Comparison of ENCODE assay signal across 3 cellular contexts in genomic region chr5:33363537-33363936, GRCh38.
TF ChIP-seq lines count a peak whose summit lies in the region.

No MANE protein-coding gene starts in this region.

TF ChIP-seq in SK-N-SH, 30 proteins besides CTCF, POLR2A, EP300 and RAD21 (continues in another document):
- TF ChIP-seq FOSL2 (IDR thresholded peaks at IDR 0.05; ENCODE audit: borderline replicate concordance, low read depth) (no peak), SMC3 (IDR thresholded peaks at IDR 0.05; ENCODE audit: low read depth, low read length) (no peak), CHD2 (IDR thresholded peaks at IDR 0.05; ENCODE audit: low read length, partially characterized antibody) (no peak), RFX5 (IDR thresholded peaks at IDR 0.05; ENCODE audit: low read length) (no peak), RCOR1 (IDR thresholded peaks at IDR 0.05; ENCODE audit: low read length) (no peak), TCF12 (IDR thresholded peaks at IDR 0.05) (no peak), MXI1 (IDR thresholded peaks at IDR 0.05; ENCODE audit: low read depth, low read length) (no peak), ZBTB33 (IDR thresholded peaks at IDR 0.05; ENCODE audit: borderline replicate concordance, low read depth) (no peak), POLR2AphosphoS5 (IDR thresholded peaks at IDR 0.05; ENCODE audit: low read depth, low read length) (no peak), JUND (IDR thresholded peaks at IDR 0.05) (no peak), GABPA (IDR thresholded peaks at IDR 0.05; ENCODE audit: low read depth) (no peak)
- TF ChIP-seq, protein P1, sequence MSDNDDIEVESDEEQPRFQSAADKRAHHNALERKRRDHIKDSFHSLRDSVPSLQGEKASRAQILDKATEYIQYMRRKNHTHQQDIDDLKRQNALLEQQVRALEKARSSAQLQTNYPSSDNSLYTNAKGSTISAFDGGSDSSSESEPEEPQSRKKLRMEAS (IDR thresholded peaks at IDR 0.05; ENCODE audit: low read depth): no peak
- TF ChIP-seq, protein P2, sequence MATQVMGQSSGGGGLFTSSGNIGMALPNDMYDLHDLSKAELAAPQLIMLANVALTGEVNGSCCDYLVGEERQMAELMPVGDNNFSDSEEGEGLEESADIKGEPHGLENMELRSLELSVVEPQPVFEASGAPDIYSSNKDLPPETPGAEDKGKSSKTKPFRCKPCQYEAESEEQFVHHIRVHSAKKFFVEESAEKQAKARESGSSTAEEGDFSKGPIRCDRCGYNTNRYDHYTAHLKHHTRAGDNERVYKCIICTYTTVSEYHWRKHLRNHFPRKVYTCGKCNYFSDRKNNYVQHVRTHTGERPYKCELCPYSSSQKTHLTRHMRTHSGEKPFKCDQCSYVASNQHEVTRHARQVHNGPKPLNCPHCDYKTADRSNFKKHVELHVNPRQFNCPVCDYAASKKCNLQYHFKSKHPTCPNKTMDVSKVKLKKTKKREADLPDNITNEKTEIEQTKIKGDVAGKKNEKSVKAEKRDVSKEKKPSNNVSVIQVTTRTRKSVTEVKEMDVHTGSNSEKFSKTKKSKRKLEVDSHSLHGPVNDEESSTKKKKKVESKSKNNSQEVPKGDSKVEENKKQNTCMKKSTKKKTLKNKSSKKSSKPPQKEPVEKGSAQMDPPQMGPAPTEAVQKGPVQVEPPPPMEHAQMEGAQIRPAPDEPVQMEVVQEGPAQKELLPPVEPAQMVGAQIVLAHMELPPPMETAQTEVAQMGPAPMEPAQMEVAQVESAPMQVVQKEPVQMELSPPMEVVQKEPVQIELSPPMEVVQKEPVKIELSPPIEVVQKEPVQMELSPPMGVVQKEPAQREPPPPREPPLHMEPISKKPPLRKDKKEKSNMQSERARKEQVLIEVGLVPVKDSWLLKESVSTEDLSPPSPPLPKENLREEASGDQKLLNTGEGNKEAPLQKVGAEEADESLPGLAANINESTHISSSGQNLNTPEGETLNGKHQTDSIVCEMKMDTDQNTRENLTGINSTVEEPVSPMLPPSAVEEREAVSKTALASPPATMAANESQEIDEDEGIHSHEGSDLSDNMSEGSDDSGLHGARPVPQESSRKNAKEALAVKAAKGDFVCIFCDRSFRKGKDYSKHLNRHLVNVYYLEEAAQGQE (IDR thresholded peaks at IDR 0.05; ENCODE audit: low read depth, low read length): no peak
- TF ChIP-seq, protein P3, sequence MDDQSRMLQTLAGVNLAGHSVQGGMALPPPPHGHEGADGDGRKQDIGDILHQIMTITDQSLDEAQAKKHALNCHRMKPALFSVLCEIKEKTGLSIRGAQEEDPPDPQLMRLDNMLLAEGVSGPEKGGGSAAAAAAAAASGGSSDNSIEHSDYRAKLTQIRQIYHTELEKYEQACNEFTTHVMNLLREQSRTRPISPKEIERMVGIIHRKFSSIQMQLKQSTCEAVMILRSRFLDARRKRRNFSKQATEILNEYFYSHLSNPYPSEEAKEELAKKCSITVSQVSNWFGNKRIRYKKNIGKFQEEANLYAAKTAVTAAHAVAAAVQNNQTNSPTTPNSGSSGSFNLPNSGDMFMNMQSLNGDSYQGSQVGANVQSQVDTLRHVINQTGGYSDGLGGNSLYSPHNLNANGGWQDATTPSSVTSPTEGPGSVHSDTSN (IDR thresholded peaks at IDR 0.05): no peak

TF ChIP-seq in SK-N-SH treated with all-trans-retinoic acid at 6 μM for 48 hours, 23 proteins besides CTCF, POLR2A, EP300 and RAD21:
- no peak for TF ChIP-seq ZC3H10 (CRISPR knock-in tag; IDR thresholded peaks at IDR 0.05)
- TF ChIP-seq ZNF565 (CRISPR knock-in tag; conservative IDR thresholded peaks at IDR 0.05; ENCODE audit: low read depth): no peak
- no peak for TF ChIP-seq TCF4 (CRISPR knock-in tag; IDR thresholded peaks at IDR 0.05; ENCODE audit: borderline replicate concordance)
- no peak for TF ChIP-seq BACH2 (CRISPR knock-in tag; IDR thresholded peaks at IDR 0.05; ENCODE audit: borderline replicate concordance)
- no peak for TF ChIP-seq ZNF8 (CRISPR knock-in tag; IDR thresholded peaks at IDR 0.05)

TF ChIP-seq in H1, 55 proteins besides CTCF, POLR2A, EP300 and RAD21:
- no peak for TF ChIP-seq TAF7 (optimal IDR thresholded peaks at IDR 0.05; ENCODE audit: borderline replicate concordance, low read depth, low read length)
